1 cellular context compared by ENCODE assay signal in the genomic region with DNA sequence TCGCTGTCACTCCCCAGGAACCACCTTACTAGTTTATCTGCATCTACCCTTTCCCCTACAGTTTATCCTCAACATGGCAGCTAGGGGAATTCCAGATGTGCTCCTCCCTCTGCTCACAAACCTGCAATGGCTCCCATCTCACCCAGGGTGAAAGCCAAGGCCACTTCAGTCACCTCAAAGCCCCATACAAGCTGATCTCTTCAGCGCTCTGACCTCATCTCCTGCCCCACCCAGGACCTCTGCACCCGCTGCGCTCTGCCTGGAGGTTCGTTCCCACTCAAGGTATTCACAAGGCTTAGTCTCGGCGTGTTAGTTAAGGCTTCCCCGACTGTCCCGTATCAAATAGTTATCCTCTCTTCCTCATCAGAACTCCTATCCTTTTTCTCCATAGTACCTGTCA.
TF ChIP-seq lines count a peak whose summit lies in the region.

No MANE protein-coding gene starts in this region.

TF ChIP-seq in SK-N-SH treated with all-trans-retinoic acid at 6 μM for 48 hours, 23 proteins besides CTCF, POLR2A, EP300 and RAD21 (continued from another document):
- TF ChIP-seq, protein P1, sequence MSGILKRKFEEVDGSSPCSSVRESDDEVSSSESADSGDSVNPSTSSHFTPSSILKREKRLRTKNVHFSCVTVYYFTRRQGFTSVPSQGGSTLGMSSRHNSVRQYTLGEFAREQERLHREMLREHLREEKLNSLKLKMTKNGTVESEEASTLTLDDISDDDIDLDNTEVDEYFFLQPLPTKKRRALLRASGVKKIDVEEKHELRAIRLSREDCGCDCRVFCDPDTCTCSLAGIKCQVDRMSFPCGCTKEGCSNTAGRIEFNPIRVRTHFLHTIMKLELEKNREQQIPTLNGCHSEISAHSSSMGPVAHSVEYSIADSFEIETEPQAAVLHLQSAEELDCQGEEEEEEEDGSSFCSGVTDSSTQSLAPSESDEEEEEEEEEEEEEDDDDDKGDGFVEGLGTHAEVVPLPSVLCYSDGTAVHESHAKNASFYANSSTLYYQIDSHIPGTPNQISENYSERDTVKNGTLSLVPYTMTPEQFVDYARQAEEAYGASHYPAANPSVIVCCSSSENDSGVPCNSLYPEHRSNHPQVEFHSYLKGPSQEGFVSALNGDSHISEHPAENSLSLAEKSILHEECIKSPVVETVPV (CRISPR knock-in tag; IDR thresholded peaks at IDR 0.05): no peak
- TF ChIP-seq ESRRG (CRISPR knock-in tag; IDR thresholded peaks at IDR 0.05) (no peak), PPARA (CRISPR knock-in tag; IDR thresholded peaks at IDR 0.05; ENCODE audit: borderline replicate concordance) (no peak), ZC3H10 (CRISPR knock-in tag; IDR thresholded peaks at IDR 0.05) (no peak), RARB (CRISPR knock-in tag; IDR thresholded peaks at IDR 0.05) (no peak)
- TF ChIP-seq, protein P2, sequence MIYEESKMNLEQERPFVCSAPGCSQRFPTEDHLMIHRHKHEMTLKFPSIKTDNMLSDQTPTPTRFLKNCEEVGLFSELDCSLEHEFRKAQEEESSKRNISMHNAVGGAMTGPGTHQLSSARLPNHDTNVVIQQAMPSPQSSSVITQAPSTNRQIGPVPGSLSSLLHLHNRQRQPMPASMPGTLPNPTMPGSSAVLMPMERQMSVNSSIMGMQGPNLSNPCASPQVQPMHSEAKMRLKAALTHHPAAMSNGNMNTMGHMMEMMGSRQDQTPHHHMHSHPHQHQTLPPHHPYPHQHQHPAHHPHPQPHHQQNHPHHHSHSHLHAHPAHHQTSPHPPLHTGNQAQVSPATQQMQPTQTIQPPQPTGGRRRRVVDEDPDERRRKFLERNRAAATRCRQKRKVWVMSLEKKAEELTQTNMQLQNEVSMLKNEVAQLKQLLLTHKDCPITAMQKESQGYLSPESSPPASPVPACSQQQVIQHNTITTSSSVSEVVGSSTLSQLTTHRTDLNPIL (CRISPR knock-in tag; IDR thresholded peaks at IDR 0.05; ENCODE audit: low read depth): no peak
TF ChIP-seq in SK-N-SH treated with all-trans-retinoic acid at 6 μM for 48 hours: peak in this region for 0.
